23 cellular contexts compared by ENCODE assay signal in the genomic region with DNA sequence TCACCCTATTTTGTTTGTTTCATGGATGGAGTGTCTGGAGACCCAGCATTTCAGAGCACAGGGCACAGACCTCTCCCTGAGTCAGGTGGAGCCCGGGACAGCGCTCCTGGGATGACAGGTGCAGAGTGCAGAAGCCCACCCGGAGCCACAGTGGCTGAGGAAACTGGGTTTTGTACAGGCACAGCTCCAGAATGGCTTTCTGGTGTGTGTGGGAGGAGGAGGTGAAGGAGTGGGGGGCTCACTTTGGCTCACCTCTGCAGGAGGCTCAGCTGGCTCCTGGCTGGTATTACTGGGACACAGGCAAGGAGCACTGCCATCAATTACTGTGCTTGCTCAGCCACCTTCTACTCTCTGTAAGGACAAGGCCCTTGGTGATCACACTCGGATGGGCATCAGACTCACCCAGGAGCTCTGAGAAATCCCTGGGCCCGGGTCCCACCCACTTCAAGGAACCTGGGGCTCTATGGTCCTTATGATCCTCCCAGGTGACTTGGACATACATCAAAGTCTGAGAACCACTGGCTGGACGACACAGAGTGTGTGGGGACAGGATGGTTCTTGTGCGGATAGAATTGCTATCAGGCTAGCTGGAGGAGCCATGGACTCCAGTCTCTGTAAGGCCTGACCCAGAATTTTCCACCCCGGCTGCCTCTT.
A peak's percentile ranks its signal among the peaks of the same experiment; 100 is the strongest.
DNase-seq lines count a peak whose midpoint lies in the region; ATAC-seq and TF ChIP-seq lines count a peak whose summit lies in the region.
"Had no signal": no experiment of that assay in that cellular context is flagged by ENCODE, and none has a peak within 500 bp of the region (broad histone marks: within the 10 kb centered on the region; RNA-seq: fewer than 3 reads in every experiment).

No MANE protein-coding gene starts in this region.

- H3K9me3 ChIP-seq in heart right ventricle (no peaks in the 10 kb centered on the region), right atrium auricular region (no peaks in the 10 kb centered on the region), psoas muscle (no peaks in the 10 kb centered on the region)
- H3K9me3 ChIP-seq: A549, HAP-1 had no signal

- H3K4me3 ChIP-seq in heart right ventricle, result no peak overlapping the region
- no peak overlapping the region for H3K4me3 ChIP-seq in right atrium auricular region
- no peak overlapping the region for H3K4me3 ChIP-seq in psoas muscle
- no peak overlapping the region for H3K4me3 ChIP-seq in mesendoderm (ENCODE audit: low read length)
- H3K4me3 ChIP-seq: A549, GM23338, HAP-1 had no signal

- no peak overlapping the region for H2BK5ac ChIP-seq in mesendoderm (ENCODE audit: low read length)

- H3K4ac ChIP-seq in mesendoderm (ENCODE audit: low read depth, low read length), result no peak overlapping the region

- H3K36me3 ChIP-seq in heart right ventricle, result no peaks in the 10 kb centered on the region
- no peaks in the 10 kb centered on the region for H3K36me3 ChIP-seq in right atrium auricular region
- H3K36me3 ChIP-seq in psoas muscle (ENCODE audit: insufficient read depth in 1 of 2, low read depth in 1 of 2), result no peaks in the 10 kb centered on the region
- H3K36me3 ChIP-seq in mesendoderm (ENCODE audit: control insufficient read depth, insufficient read depth, low read length), result no peaks in the 10 kb centered on the region
- H3K36me3 ChIP-seq: HAP-1 had no signal

- H3K56ac ChIP-seq in mesendoderm (ENCODE audit: low read length), result no peak overlapping the region

- no peaks in the 10 kb centered on the region for H3K79me2 ChIP-seq in mesendoderm (ENCODE audit: control insufficient read depth, insufficient read depth, low read length)

- 95 to 97% methylated on average over 8 of the region's 8 CpGs for WGBS in heart right ventricle, 2 donors
- 95 to 98% (median 98%) methylated on average over 8 of the region's 8 CpGs for WGBS in psoas muscle, 3 donors
- no CpG with 5 or more reads among the region's 8 CpGs for WGBS in mesendoderm (ENCODE audit: extremely low coverage, insufficient coverage, low lambda C conversion rate)

- no peak overlapping the region for H3K18ac ChIP-seq in mesendoderm (ENCODE audit: low read length)

- no peak overlapping the region for H4K5ac ChIP-seq in mesendoderm (ENCODE audit: low read length)

- H2AK5ac ChIP-seq in mesendoderm (ENCODE audit: low read length), result no peak overlapping the region

- H3K79me1 ChIP-seq in mesendoderm (ENCODE audit: low read length), result no peaks in the 10 kb centered on the region

- H3K27ac ChIP-seq in heart right ventricle, result peak overlapping the region; percentile 15 to 86 (median 59)
- peak overlapping the region; percentile 40 to 58 for H3K27ac ChIP-seq in right atrium auricular region
- peak overlapping the region; percentile 50 for H3K27ac ChIP-seq in psoas muscle
- H3K27ac ChIP-seq in mesendoderm (ENCODE audit: low read depth, low read length), result no peak overlapping the region
- H3K27ac ChIP-seq: A549, KMS-11 had no signal

- ATAC-seq in heart right ventricle (no peak), left ventricle myocardium superior (no peak), psoas muscle (no peak)
- ATAC-seq: A549, GM23338 had no signal

- no peak overlapping the region for H2BK15ac ChIP-seq in mesendoderm (replicated peaks; ENCODE audit: low read depth)

- peaks cover 10 to 73% (median 40%) of the 10 kb centered on the region in 9 donors for H3K4me1 ChIP-seq in heart right ventricle
- peaks cover 0 to 30% of the 10 kb centered on the region in 2 donors for H3K4me1 ChIP-seq in right atrium auricular region
- no peaks in the 10 kb centered on the region for H3K4me1 ChIP-seq in psoas muscle
- H3K4me1 ChIP-seq in mesendoderm (ENCODE audit: control insufficient read depth, low read depth, low read length), result no peaks in the 10 kb centered on the region
- H3K4me1 ChIP-seq: HAP-1 had no signal

- intact Hi-C loops in heart right ventricle (cut with DNase I) (loop anchor here in 2 of 10 donors (5.0 kb wide), 1 partner anchor 177 kb away; no protein-coding TSS in a partner anchor), left ventricle myocardium superior (cut with micrococcal nuclease) (no loop called here), psoas muscle (cut with DNase I) (no loop called here)

- no peak overlapping the region for H3K4me2 ChIP-seq in mesendoderm (ENCODE audit: low read length)
- H3K4me2 ChIP-seq: A549, GM23338, KMS-11 had no signal

- no peaks in the 10 kb centered on the region for H3K27me3 ChIP-seq in heart right ventricle
- H3K27me3 ChIP-seq in right atrium auricular region, result no peaks in the 10 kb centered on the region
- peaks cover 0 to 2% (median 0%) of the 10 kb centered on the region in 3 donors for H3K27me3 ChIP-seq in psoas muscle (ENCODE audit: insufficient read depth in 3 of 3, low read length in 2 of 3)
- no peaks in the 10 kb centered on the region for H3K27me3 ChIP-seq in mesendoderm (ENCODE audit: insufficient read depth, low read length, poor library complexity)

- H3K9ac ChIP-seq in mesendoderm (ENCODE audit: low read length), result no peak overlapping the region
- H3K9ac ChIP-seq: KMS-11 had no signal

- no peak overlapping the region for H2BK120ac ChIP-seq in mesendoderm (ENCODE audit: low read depth, low read length)

- TF ChIP-seq CTCF in heart right ventricle (IDR thresholded peaks at IDR 0.05) (no peak), right atrium auricular region (IDR thresholded peaks at IDR 0.05) (no peak), psoas muscle (IDR thresholded peaks at IDR 0.05) (no peak)

- no peak overlapping the region for H3K23ac ChIP-seq in mesendoderm (ENCODE audit: low read length)

- no peak for DNase-seq in heart right ventricle
- no peak for DNase-seq in left ventricle myocardium superior
- DNase-seq in right atrium auricular region (ENCODE audit: low spot score), result no peak
- no peak for DNase-seq in psoas muscle
- DNase-seq in mesendoderm, result no peak
- DNase-seq in stimulated activated CD4-positive, alpha-beta T cell treated with anti-CD3 and anti-CD28 coated beads, Interleukin-2, amount 100 ng/mL, for 48 hours, result no peak
- no peak for DNase-seq in stimulated activated naive CD4-positive, alpha-beta T cell (lab: John Stamatoyannopoulos, UW)
- DNase-seq: C1 segment of cervical spinal cord; CD4-positive, alpha-beta memory T cell; COR-L47; DMS53; MM.1S; NCI-H2081; NCI-H2171; NCI-H226; NCI-H510A; NCI-H69; RPMI8226; SHP77 treated with DMSO at 0.1 percent for 48 hours had no signal

- H4K8ac ChIP-seq in mesendoderm (ENCODE audit: low read depth, low read length), result no peak overlapping the region
